In the genomic region with DNA sequence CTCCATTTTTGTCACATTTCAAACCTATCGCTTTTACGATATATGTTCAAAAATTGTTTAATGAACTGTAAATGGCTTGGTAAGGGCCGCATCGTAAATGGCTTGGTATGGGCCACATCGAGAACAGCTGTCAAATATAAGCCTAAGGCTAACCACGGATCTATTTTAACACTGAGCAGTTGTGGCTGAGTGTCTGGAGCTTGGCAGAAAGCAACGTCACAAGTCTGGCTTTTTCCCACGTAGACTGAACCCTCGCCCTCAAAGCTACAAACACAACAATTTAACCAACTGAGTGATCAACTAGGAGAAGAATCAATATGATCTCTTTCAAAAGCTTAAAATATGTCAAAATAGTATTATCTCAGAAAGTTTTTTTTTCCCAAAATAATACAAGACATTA, we compare ENCODE assay signal across 8 cellular contexts.
DNase-seq lines count a peak whose midpoint lies in the region; ATAC-seq and TF ChIP-seq lines count a peak whose summit lies in the region.

No MANE protein-coding gene starts in this region.

- no peak for DNase-seq in activated CD4-positive, alpha-beta memory T cell treated with anti-CD3 and anti-CD28 coated beads, Interleukin-2, amount 10 ng/mL, durations not matched to agents 7 days and 5 days
- peak; percentile 66 for DNase-seq in islet precursor cell
- DNase-seq in T-helper 9 cell: no peak
- no peak for DNase-seq in NCI-H1092 treated with DMSO at 0.1 percent for 48 hours (lab: John Stamatoyannopoulos, UW)

- H3K4me1 ChIP-seq in BLaER1: peaks cover 20% of the 10 kb centered on the region
- H3K4me1 ChIP-seq in HEK293 (ENCODE audit: control insufficient read depth, insufficient read depth, low read length): no peaks in the 10 kb centered on the region

- H3K9me3 ChIP-seq in BLaER1 (peaks cover 20% of the 10 kb centered on the region), HEK293 (ENCODE audit: control insufficient read depth, insufficient read depth, low read depth, low read length) (no peaks in the 10 kb centered on the region)

- H3K4me1 Mint-ChIP-seq in activated CD4-positive, alpha-beta memory T cell treated with anti-CD3 and anti-CD28 coated beads, Interleukin-2, amount 10 ng/mL, durations not matched to agents 7 days and 5 days: peaks cover 20% of the 10 kb centered on the region

- no peaks in the 10 kb centered on the region for H3K9me3 Mint-ChIP-seq in activated CD4-positive, alpha-beta memory T cell treated with anti-CD3 and anti-CD28 coated beads, Interleukin-2, amount 10 ng/mL, durations not matched to agents 7 days and 5 days

- H3K27me3 Mint-ChIP-seq in activated CD4-positive, alpha-beta memory T cell treated with anti-CD3 and anti-CD28 coated beads, Interleukin-2, amount 10 ng/mL, durations not matched to agents 7 days and 5 days: peaks cover 13% of the 10 kb centered on the region

- H3K36me3 ChIP-seq in BLaER1: no peaks in the 10 kb centered on the region
- H3K36me3 ChIP-seq in HEK293 (ENCODE audit: control insufficient read depth in 2 of 2, insufficient read depth in 1 of 2, low read length in 2 of 2): no peaks in the 10 kb centered on the region

- peaks cover 2% of the 10 kb centered on the region for H3K36me3 Mint-ChIP-seq in activated CD4-positive, alpha-beta memory T cell treated with anti-CD3 and anti-CD28 coated beads, Interleukin-2, amount 10 ng/mL, durations not matched to agents 7 days and 5 days (ENCODE audit: low read depth)

- H3K27ac Mint-ChIP-seq in activated CD4-positive, alpha-beta memory T cell treated with anti-CD3 and anti-CD28 coated beads, Interleukin-2, amount 10 ng/mL, durations not matched to agents 7 days and 5 days: no peak overlapping the region

- peak overlapping the region; percentile 56 for H3K4me2 ChIP-seq in BLaER1

- H4K20me1 ChIP-seq in BLaER1: no peaks in the 10 kb centered on the region

- H3K9ac ChIP-seq in BLaER1: no peak overlapping the region

- H3K4me3 ChIP-seq in BLaER1: peak overlapping the region; percentile 98
- H3K4me3 ChIP-seq in HEK293 (ENCODE audit: low read depth, low read length): no peak overlapping the region; the same call in 1 of the 2 replicates

- CTCF ChIA-PET in HEK293 (lab: Yijun Ruan, JAX): interaction anchor here (0.6 to 4.7 kb wide), 7 partner anchors 9 to 633 kb away, joined by 3 to 22 read pairs (median 3); no protein-coding TSS in a partner anchor
- CTCF ChIA-PET in activated CD4-positive, alpha-beta memory T cell treated with anti-CD3 and anti-CD28 coated beads, Interleukin-2, amount 10 ng/mL, durations not matched to agents 7 days and 5 days (lab: Charles Lee): interaction anchor here (0.8 to 3.1 kb wide), 8 partner anchors 13 to 719 kb away, joined by 4 to 22 read pairs (median 8); a partner anchor contains a TSS

- H3K27me3 ChIP-seq in BLaER1: no peaks in the 10 kb centered on the region

- TF ChIP-seq CTCF in HEK293 (tag by site-specific recombination; IDR thresholded peaks at IDR 0.05): no peak

- peak overlapping the region; percentile 92 for H3K4me3 Mint-ChIP-seq in activated CD4-positive, alpha-beta memory T cell treated with anti-CD3 and anti-CD28 coated beads, Interleukin-2, amount 10 ng/mL, durations not matched to agents 7 days and 5 days

- ATAC-seq in HG03045 (IDR thresholded peaks at IDR 0.05; ENCODE audit: unreplicated experiment) (no peak), HG03571 (IDR thresholded peaks at IDR 0.05; ENCODE audit: unreplicated experiment) (no peak)

- POLR2A ChIA-PET in HEK293 (lab: Yijun Ruan, JAX): interaction anchor here (1.3 to 2.8 kb wide), 4 partner anchors 12 to 662 kb away, joined by 3 to 29 read pairs (median 8); a partner anchor contains a TSS
- POLR2A ChIA-PET in activated CD4-positive, alpha-beta memory T cell treated with anti-CD3 and anti-CD28 coated beads, Interleukin-2, amount 10 ng/mL, durations not matched to agents 7 days and 5 days (lab: Charles Lee): interaction anchor here (0.8 to 3.2 kb wide), 10 partner anchors 13 to 717 kb away, joined by 3 to 23 read pairs (median 6); a partner anchor contains a TSS

- H3K27ac ChIP-seq in BLaER1 (no peak overlapping the region), HEK293 (ENCODE audit: extremely low read depth, low read depth, low read length) (no peak overlapping the region)

TF ChIP-seq in HEK293, 187 proteins besides CTCF, POLR2A, EP300 and RAD21:
- TF ChIP-seq ZNF660 (tag by site-specific recombination; IDR thresholded peaks at IDR 0.05): 0 out of 2 replicates have a peak, but pooled peaks have one; percentile 43
- TF ChIP-seq, protein P1, sequence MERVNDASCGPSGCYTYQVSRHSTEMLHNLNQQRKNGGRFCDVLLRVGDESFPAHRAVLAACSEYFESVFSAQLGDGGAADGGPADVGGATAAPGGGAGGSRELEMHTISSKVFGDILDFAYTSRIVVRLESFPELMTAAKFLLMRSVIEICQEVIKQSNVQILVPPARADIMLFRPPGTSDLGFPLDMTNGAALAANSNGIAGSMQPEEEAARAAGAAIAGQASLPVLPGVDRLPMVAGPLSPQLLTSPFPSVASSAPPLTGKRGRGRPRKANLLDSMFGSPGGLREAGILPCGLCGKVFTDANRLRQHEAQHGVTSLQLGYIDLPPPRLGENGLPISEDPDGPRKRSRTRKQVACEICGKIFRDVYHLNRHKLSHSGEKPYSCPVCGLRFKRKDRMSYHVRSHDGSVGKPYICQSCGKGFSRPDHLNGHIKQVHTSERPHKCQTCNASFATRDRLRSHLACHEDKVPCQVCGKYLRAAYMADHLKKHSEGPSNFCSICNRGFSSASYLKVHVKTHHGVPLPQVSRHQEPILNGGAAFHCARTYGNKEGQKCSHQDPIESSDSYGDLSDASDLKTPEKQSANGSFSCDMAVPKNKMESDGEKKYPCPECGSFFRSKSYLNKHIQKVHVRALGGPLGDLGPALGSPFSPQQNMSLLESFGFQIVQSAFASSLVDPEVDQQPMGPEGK (tag by site-specific recombination; IDR thresholded peaks at IDR 0.05): no peak
